ENCODE assay signal across 8 cellular contexts in the genomic region with DNA sequence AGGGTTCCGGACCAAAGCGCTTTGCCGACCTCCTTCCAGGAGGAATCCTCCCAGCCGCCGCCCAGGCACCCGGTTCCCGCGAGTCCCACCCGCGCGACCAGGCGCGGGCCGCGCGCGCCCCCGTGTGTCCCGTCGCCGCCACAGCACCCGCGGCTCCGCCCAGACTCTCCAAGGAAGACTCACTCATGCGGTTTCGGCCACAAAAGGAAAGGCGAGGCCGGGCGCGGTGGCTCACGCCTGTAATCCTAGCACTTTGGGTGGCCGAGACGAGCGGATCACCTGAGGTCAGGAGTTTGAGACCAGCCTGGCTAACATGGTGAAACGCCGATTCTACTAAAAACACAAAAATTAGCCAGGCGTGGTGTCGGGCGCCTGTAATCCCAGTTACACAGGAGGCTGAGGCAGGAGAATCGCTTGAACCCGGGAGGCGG. TPM values are rescaled to one million over a fixed set of nuclear protein-coding genes. Genes with fewer than 3 reads are reported as not detected.
A peak's percentile ranks its signal among the peaks of the same experiment; 100 is the strongest.
DNase-seq lines count a peak whose midpoint lies in the region; FAIRE-seq and TF ChIP-seq lines count a peak whose summit lies in the region.

No MANE protein-coding gene starts in this region.

- intact Hi-C loops in kidney (cut with DNase I): no loop called here

- no peak overlapping the region for H3K9ac ChIP-seq in kidney (ENCODE audit: low read length in 2 of 2)

- peak; percentile 96 for DNase-seq in AG20443 (ENCODE audit: low spot score)
- DNase-seq in GM19238 (ENCODE audit: insufficient read length, low spot score): peak; percentile 90
- peak; percentile 62 to 79 for DNase-seq in NCI-H1930 (lab: John Stamatoyannopoulos, UW)
- DNase-seq in T47D (ENCODE audit: low read depth in 1 of 2, low spot score in 1 of 2): peak; percentile 89 to 93
- peak; percentile 91 for DNase-seq in kidney
- DNase-seq in stimulated activated CD4-positive, alpha-beta T cell treated with anti-CD3 and anti-CD28 coated beads, Interleukin-15, amount 100 ng/mL, for 48 hours (ENCODE audit: low read depth in 2 of 2): peak; percentile 60 to 77
- no peak for DNase-seq in cortex of kidney (lab: John Stamatoyannopoulos, UW)

- in situ Hi-C loops in T47D (cut with HindIII; ENCODE audit: low pct_unique_long_range_greater_than_20kb, low sequenced_read_pairs): no loop called here

- no peak for FAIRE-seq in kidney (lab: Jason Lieb, UNC)

- peaks cover 0 to 6% of the 10 kb centered on the region in 2 donors for H3K4me1 ChIP-seq in kidney (ENCODE audit: control insufficient read depth in 1 of 2, insufficient read depth in 1 of 2, low read depth in 1 of 2, low read length in 2 of 2)

- H3K27ac ChIP-seq in VCaP (no peak overlapping the region), kidney (ENCODE audit: low read depth in 2 of 2, low read length in 2 of 2) (no peak overlapping the region)

- H3K9me3 ChIP-seq in kidney (ENCODE audit: control insufficient read depth in 1 of 2, low read length in 2 of 2): no peaks in the 10 kb centered on the region

- TF ChIP-seq CTCF in VCaP (conservative IDR thresholded peaks at IDR 0.05) (peak; percentile 92), kidney (IDR thresholded peaks at IDR 0.05; ENCODE audit: borderline replicate concordance, extremely low read depth, insufficient read depth) (peak; percentile 89)

- H3K36me3 ChIP-seq in kidney (ENCODE audit: control insufficient read depth in 1 of 2, insufficient read depth in 2 of 2, low read length in 2 of 2): no peaks in the 10 kb centered on the region

- no peak overlapping the region for H3K4me3 ChIP-seq in kidney (ENCODE audit: low read length in 2 of 2)

RNA-seq across cellular contexts. Expression of gene PKMYT1, which starts 3.5 kb away (rescaled TPM):
- 2.2 TPM for total RNA-seq in kidney
- 0.97 TPM for polyA plus RNA-seq in kidney (ENCODE audit: insufficient read depth, low read depth, low replicate concordance)

RNA-seq across cellular contexts. Expression of gene PAQR4, which starts 14.6 kb away (rescaled TPM):
- 5.9 TPM for total RNA-seq in kidney
- polyA plus RNA-seq in kidney (ENCODE audit: insufficient read depth, low read depth, low replicate concordance): 3.5 TPM

RNA-seq across cellular contexts. Expression of gene KREMEN2, which starts 19.6 kb away (rescaled TPM):
- total RNA-seq in kidney: not detected
- polyA plus RNA-seq in kidney (ENCODE audit: insufficient read depth, low read depth, low replicate concordance): not detected

RNA-seq across cellular contexts. Expression of gene CLDN9, which starts 29.0 kb away (rescaled TPM):
- total RNA-seq in kidney: 0.60 TPM
- polyA plus RNA-seq in kidney (ENCODE audit: insufficient read depth, low read depth, low replicate concordance): not detected

RNA-seq across cellular contexts. Expression of gene CLDN6, which starts 34.3 kb away (rescaled TPM):
- total RNA-seq in kidney: 0.47 TPM
- not detected for polyA plus RNA-seq in kidney (ENCODE audit: insufficient read depth, low read depth, low replicate concordance)
